Comparison of ENCODE assay signal across 9 cellular contexts in genomic region chr10:133124357-133125211, GRCh38. TPM values are rescaled to one million over a fixed set of nuclear protein-coding genes. Genes with fewer than 3 reads are reported as not detected.
DNase-seq lines count a peak whose midpoint lies in the region; ATAC-seq and TF ChIP-seq lines count a peak whose summit lies in the region.
"Had no signal": no experiment of that assay in that cellular context is flagged by ENCODE, and none has a peak within 500 bp of the region (broad histone marks: within the 10 kb centered on the region; RNA-seq: fewer than 3 reads in every experiment).

No MANE protein-coding gene starts in this region.

- ATAC-seq in SK-N-SH treated with all-trans-retinoic acid at 6 μM for 48 hours (peak; percentile 60; the same call in 2 of the 3 replicates), HG03108 (IDR thresholded peaks at IDR 0.05; ENCODE audit: unreplicated experiment) (no peak), GM19035 (IDR thresholded peaks at IDR 0.05; ENCODE audit: unreplicated experiment) (no peak), HG03097 (IDR thresholded peaks at IDR 0.05; ENCODE audit: low FRiP score, unreplicated experiment) (no peak)

- H3K4me3 Mint-ChIP-seq in progenitor cell of endocrine pancreas (ENCODE audit: low read depth), result no peak overlapping the region
- H3K4me3 Mint-ChIP-seq: activated naive CD4-positive, alpha-beta T cell treated with anti-CD3 and anti-CD28 coated beads, Interleukin-2, amount 50 U/mL, for 24 hours had no signal

- no peaks in the 10 kb centered on the region for H3K36me3 Mint-ChIP-seq in progenitor cell of endocrine pancreas (ENCODE audit: insufficient read depth)
- H3K36me3 Mint-ChIP-seq: activated naive CD4-positive, alpha-beta T cell treated with anti-CD3 and anti-CD28 coated beads, Interleukin-2, amount 50 U/mL, for 24 hours had no signal

- no peak overlapping the region for H3K27ac Mint-ChIP-seq in progenitor cell of endocrine pancreas
- H3K27ac Mint-ChIP-seq: activated naive CD4-positive, alpha-beta T cell treated with anti-CD3 and anti-CD28 coated beads, Interleukin-2, amount 50 U/mL, for 24 hours had no signal

- TF ChIP-seq CTCF in GM12864 (IDR thresholded peaks at IDR 0.05; ENCODE audit: low read depth, low read length, missing control alignments) (peak; percentile 14), foreskin fibroblast (IDR thresholded peaks at IDR 0.05; ENCODE audit: low read depth, low read length) (peak; percentile 27), progenitor cell of endocrine pancreas (IDR thresholded peaks at IDR 0.05; ENCODE audit: unreplicated experiment) (peak; percentile 74)

- DNase-seq in GM12864 (ENCODE audit: low read depth) (no peak), foreskin fibroblast (peak; percentile 7 to 45), progenitor cell of endocrine pancreas (ENCODE audit: low spot score, unreplicated experiment) (peak; percentile 55)
- no peak for DNase-seq in effector CD8-positive, alpha-beta T cell (lab: John Stamatoyannopoulos, UW)

- peaks cover 33% of the 10 kb centered on the region for H3K27me3 Mint-ChIP-seq in progenitor cell of endocrine pancreas

- H3K4me3 ChIP-seq in GM12864 (ENCODE audit: low read depth, low read length), result no peak overlapping the region
- H3K4me3 ChIP-seq in foreskin fibroblast (ENCODE audit: low read depth in 1 of 2, low read length in 2 of 2), result no peak overlapping the region

- H3K4me1 Mint-ChIP-seq in progenitor cell of endocrine pancreas (ENCODE audit: low read depth), result no peaks in the 10 kb centered on the region

- H3K9me3 Mint-ChIP-seq in progenitor cell of endocrine pancreas (ENCODE audit: low read depth), result peaks cover 3% of the 10 kb centered on the region
- H3K9me3 Mint-ChIP-seq: activated naive CD4-positive, alpha-beta T cell treated with anti-CD3 and anti-CD28 coated beads, Interleukin-2, amount 50 U/mL, for 24 hours had no signal

TF ChIP-seq in SK-N-SH treated with all-trans-retinoic acid at 6 μM for 48 hours, 23 proteins besides CTCF, POLR2A, EP300 and RAD21:
- no peak for TF ChIP-seq OSR1 (CRISPR knock-in tag; IDR thresholded peaks at IDR 0.05)
- TF ChIP-seq POU6F1 (CRISPR knock-in tag; IDR thresholded peaks at IDR 0.05; ENCODE audit: borderline replicate concordance, low read depth), result no peak
- no peak for TF ChIP-seq PPARA (CRISPR knock-in tag; IDR thresholded peaks at IDR 0.05; ENCODE audit: borderline replicate concordance)
- TF ChIP-seq ZNF8 (CRISPR knock-in tag; IDR thresholded peaks at IDR 0.05), result no peak
- no peak for TF ChIP-seq ISL1 (CRISPR knock-in tag; IDR thresholded peaks at IDR 0.05)
- TF ChIP-seq ZNF70 (CRISPR knock-in tag; IDR thresholded peaks at IDR 0.05), result no peak
- TF ChIP-seq PATZ1 (CRISPR knock-in tag; IDR thresholded peaks at IDR 0.05; ENCODE audit: borderline replicate concordance), result no peak
- TF ChIP-seq ZC3H10 (CRISPR knock-in tag; IDR thresholded peaks at IDR 0.05), result no peak
- no peak for TF ChIP-seq TSHZ2 (CRISPR knock-in tag; IDR thresholded peaks at IDR 0.05)
- no peak for TF ChIP-seq RARB (CRISPR knock-in tag; IDR thresholded peaks at IDR 0.05)
- TF ChIP-seq ARNTL (CRISPR knock-in tag; IDR thresholded peaks at IDR 0.05; ENCODE audit: borderline replicate concordance, low read depth), result no peak
- no peak for TF ChIP-seq CSRNP3 (CRISPR knock-in tag; IDR thresholded peaks at IDR 0.05)
- no peak for TF ChIP-seq CREB5 (CRISPR knock-in tag; IDR thresholded peaks at IDR 0.05; ENCODE audit: low read depth)
- TF ChIP-seq CSDC2 (CRISPR knock-in tag; IDR thresholded peaks at IDR 0.05), result no peak
TF ChIP-seq in SK-N-SH treated with all-trans-retinoic acid at 6 μM for 48 hours: peak in this region for 0.

RNA-seq across cellular contexts. Expression of gene KNDC1, which starts 35.4 kb away (rescaled TPM):
- total RNA-seq in progenitor cell of endocrine pancreas, result 11.0 and 14.2 TPM in 2 replicates

RNA-seq across cellular contexts. Expression of gene ADGRA1, which starts 36.9 kb away (rescaled TPM):
- 1.1 and 1.2 TPM in 2 replicates for total RNA-seq in progenitor cell of endocrine pancreas

Comparison
In these comparisons a context has a peak if more than half of its experiments do, and no peak if none do; other contexts are left out.
1. DNase-seq: peak in foreskin fibroblast (2 of 2) and progenitor cell of endocrine pancreas (single experiment); none in GM12864 (single experiment) and effector CD8-positive, alpha-beta T cell (single experiment).
2. CTCF ChIP-seq: peak in every context shown above with its lines; median percentile 74 in progenitor cell of endocrine pancreas; 27 in foreskin fibroblast; 14 in GM12864.